ENCODE assay signal across 1 cellular context in genomic region chr18:11518788-11519685, GRCh38.
A peak's percentile ranks its signal among the peaks of the same experiment; 100 is the strongest.
TF ChIP-seq lines count a peak whose summit lies in the region.

No MANE protein-coding gene starts in this region.

TF ChIP-seq in HepG2, 621 proteins besides CTCF, POLR2A, EP300 and RAD21 (continued from another document):
- TF ChIP-seq ZNF687 (CRISPR knock-in tag; IDR thresholded peaks at IDR 0.05) (peak; percentile 40), ZNF768 (CRISPR knock-in tag; IDR thresholded peaks at IDR 0.05) (peak; percentile 68), ZNF331 (CRISPR knock-in tag; IDR thresholded peaks at IDR 0.05) (0 out of 2 replicates have a peak, but pooled peaks have one; percentile 30), ZNF609 (CRISPR knock-in tag; IDR thresholded peaks at IDR 0.05; ENCODE audit: borderline replicate concordance) (no peak), KLF11 (CRISPR knock-in tag; IDR thresholded peaks at IDR 0.05) (no peak), ASH2L (IDR thresholded peaks at IDR 0.05; ENCODE audit: insufficient read length, low read depth, low read length) (no peak), SRSF1 (optimal IDR thresholded peaks at IDR 0.05; ENCODE audit: low read depth, low read length) (no peak), SALL1 (CRISPR knock-in tag; IDR thresholded peaks at IDR 0.05) (0 out of 2 replicates have a peak, but pooled peaks have one; percentile 28), MXD3 (CRISPR knock-in tag; IDR thresholded peaks at IDR 0.05) (no peak), KDM2A (CRISPR knock-in tag; IDR thresholded peaks at IDR 0.05; ENCODE audit: borderline replicate concordance, low read depth) (peak; percentile 29; the same call in 1 of the 2 replicates), KDM5B (CRISPR knock-in tag; IDR thresholded peaks at IDR 0.05; ENCODE audit: borderline replicate concordance) (0 out of 2 replicates have a peak, but pooled peaks have one; percentile 31), XRCC5 (optimal IDR thresholded peaks at IDR 0.05; ENCODE audit: low read length) (peak; percentile 67), ZBTB7B (CRISPR knock-in tag; IDR thresholded peaks at IDR 0.05) (no peak), NFKB2 (CRISPR knock-in tag; IDR thresholded peaks at IDR 0.05; ENCODE audit: borderline replicate concordance) (0 out of 2 replicates have a peak, but pooled peaks have one; percentile 31), E2F5 (CRISPR knock-in tag; conservative IDR thresholded peaks at IDR 0.05) (no peak), ZNF501 (CRISPR knock-in tag; IDR thresholded peaks at IDR 0.05) (peak; percentile 33; the same call in 1 of the 2 replicates), STAG1 (CRISPR knock-in tag; IDR thresholded peaks at IDR 0.05) (peak; percentile 80), MIXL1 (CRISPR knock-in tag; IDR thresholded peaks at IDR 0.05) (peak; percentile 28; the same call in 1 of the 2 replicates), THAP11 (CRISPR knock-in tag; IDR thresholded peaks at IDR 0.05) (peak; percentile 19; the same call in 1 of the 2 replicates), KDM4B (CRISPR knock-in tag; IDR thresholded peaks at IDR 0.05) (0 out of 2 replicates have a peak, but pooled peaks have one; percentile 16), ZNF574 (CRISPR knock-in tag; IDR thresholded peaks at IDR 0.05) (0 out of 2 replicates have a peak, but pooled peaks have one; percentile 20), PATZ1 (CRISPR knock-in tag; IDR thresholded peaks at IDR 0.05) (peak; percentile 52), TEAD3 (CRISPR knock-in tag; optimal IDR thresholded peaks at IDR 0.05; ENCODE audit: borderline replicate concordance) (peak; percentile 33)
